12 cellular contexts compared by ENCODE assay signal in genomic region chr6:157987788-157988699, GRCh38. TPM values are rescaled to one million over a fixed set of nuclear protein-coding genes. Genes with fewer than 3 reads are reported as not detected.
DNase-seq lines count a peak whose midpoint lies in the region; ATAC-seq and TF ChIP-seq lines count a peak whose summit lies in the region.
"Had no signal": no experiment of that assay in that cellular context is flagged by ENCODE, and none has a peak within 500 bp of the region (broad histone marks: within the 10 kb centered on the region; RNA-seq: fewer than 3 reads in every experiment).

No MANE protein-coding gene starts in this region.

- H3K27me3 ChIP-seq in right cardiac atrium (ENCODE audit: control insufficient read depth, insufficient read depth) (no peaks in the 10 kb centered on the region), body of pancreas (no peaks in the 10 kb centered on the region), upper lobe of right lung (no peaks in the 10 kb centered on the region)

- no peaks in the 10 kb centered on the region for H3K27me3 Mint-ChIP-seq in natural killer cell (ENCODE audit: low read depth in 2 of 2)
- H3K27me3 Mint-ChIP-seq: activated naive CD8-positive, alpha-beta T cell had no signal

- no peaks in the 10 kb centered on the region for H3K9me3 Mint-ChIP-seq in natural killer cell

- H3K4me1 ChIP-seq in right cardiac atrium (ENCODE audit: control insufficient read depth, insufficient read depth, low read length) (peaks cover 6% of the 10 kb centered on the region), body of pancreas (peaks cover 75% of the 10 kb centered on the region), upper lobe of right lung (peaks cover 12% of the 10 kb centered on the region)

- H3K9me3 ChIP-seq in right cardiac atrium (ENCODE audit: control insufficient read depth, low read length) (no peaks in the 10 kb centered on the region), body of pancreas (no peaks in the 10 kb centered on the region), upper lobe of right lung (no peaks in the 10 kb centered on the region)

- H3K4me3 ChIP-seq in right cardiac atrium (ENCODE audit: low read length), result no peak overlapping the region
- H3K4me3 ChIP-seq in body of pancreas, result no peak overlapping the region
- H3K4me3 ChIP-seq in upper lobe of right lung, result no peak overlapping the region
- H3K4me3 ChIP-seq in coronary artery, result no peak overlapping the region

- no peak for TF ChIP-seq CTCF in body of pancreas (IDR thresholded peaks at IDR 0.05)
- no peak for TF ChIP-seq CTCF in natural killer cell (IDR thresholded peaks at IDR 0.05)
- TF ChIP-seq CTCF in upper lobe of right lung (IDR thresholded peaks at IDR 0.05), result no peak
- TF ChIP-seq CTCF in coronary artery (IDR thresholded peaks at IDR 0.05), result no peak

- TF ChIP-seq POLR2A in body of pancreas (IDR thresholded peaks at IDR 0.05), result no peak

- 90% methylated on average over 20 of the region's 20 CpGs for WGBS in right cardiac atrium
- WGBS in body of pancreas, 2 donors, result 74 to 76% methylated on average over 18 to 20 of the region's 20 CpGs

- H3K4me3 Mint-ChIP-seq in natural killer cell, result no peak overlapping the region
- H3K4me3 Mint-ChIP-seq: activated naive CD8-positive, alpha-beta T cell had no signal

- intact Hi-C loops in right cardiac atrium (cut with DNase I), result loop anchor here in 3 of 4 donors (10.0 kb wide), 2 partner anchors 57 to 77 kb away; no protein-coding TSS in a partner anchor
- intact Hi-C loops in left ventricle myocardium superior (cut with micrococcal nuclease), result loop anchor here (10.0 kb wide), 1 partner anchor 77 kb away; no protein-coding TSS in a partner anchor
- intact Hi-C loops in body of pancreas (cut with DNase I), result no loop called here
- intact Hi-C loops in natural killer cell (cut with micrococcal nuclease), result no loop called here
- intact Hi-C loops in upper lobe of right lung (cut with DNase I), result loop anchor here (10.0 kb wide), 1 partner anchor 87 kb away; no protein-coding TSS in a partner anchor

- H3K36me3 Mint-ChIP-seq in natural killer cell, result no peaks in the 10 kb centered on the region

- ATAC-seq in right cardiac atrium (peak in 1 of 2 donors; percentile 24), left ventricle myocardium superior (no peak), body of pancreas (no peak), natural killer cell (peak in 1 of 3 donors; percentile 29), upper lobe of right lung (peak; percentile 14), GM19463 (IDR thresholded peaks at IDR 0.05; ENCODE audit: unreplicated experiment) (no peak)

- H3K27ac Mint-ChIP-seq in natural killer cell, result peak overlapping the region; percentile 50 to 58

- H3K4me1 Mint-ChIP-seq in natural killer cell, result peaks cover 60% of the 10 kb centered on the region in 2 donors

- H3K36me3 ChIP-seq in body of pancreas (replicated peaks in 1 of 2; ENCODE audit: insufficient read depth in 1 of 2, low read depth in 2 of 2), result no peaks in the 10 kb centered on the region
- H3K36me3 ChIP-seq in upper lobe of right lung, result no peaks in the 10 kb centered on the region

- H3K27ac ChIP-seq in right cardiac atrium (ENCODE audit: low read length) (peak overlapping the region; percentile 15), body of pancreas (peak overlapping the region; percentile 32 to 51 (median 46)), upper lobe of right lung (no peak overlapping the region), coronary artery (no peak overlapping the region)

- DNase-seq in right cardiac atrium, result no peak
- no peak for DNase-seq in left ventricle myocardium superior
- no peak for DNase-seq in body of pancreas
- no peak for DNase-seq in natural killer cell
- DNase-seq in upper lobe of right lung, result no peak
- no peak for DNase-seq in activated CD4-positive, alpha-beta T cell treated with anti-CD3 and anti-CD28 coated beads, Interleukin-2, amount 50 U/mL, for 4 hours
- DNase-seq in coronary artery (ENCODE audit: low spot score), result no peak
- DNase-seq: activated CD4-positive, alpha-beta T cell treated with anti-CD3 and anti-CD28 coated beads, Interleukin-2, amount 50 U/mL, for 1 hour; activated T-cell treated with anti-CD3 and anti-CD28 coated beads, Interleukin-2, amount 50 U/mL, for 1 hour; GOT3 had no signal

RNA-seq across cellular contexts. Expression of gene SYNJ2, which starts 6.4 kb away (rescaled TPM):
- total RNA-seq in right cardiac atrium (10 to 100 TPM; 13.4 to 26.3 (median 20.4) TPM), left ventricle myocardium superior (14.7 TPM), body of pancreas (10 to 100 TPM; 12.2 to 14.8 TPM), natural killer cell (10 to 100 TPM; 24.4 to 47.0 (median 28.0) TPM), upper lobe of right lung (7.2 TPM)
- 9.5 TPM for polyA plus RNA-seq in right cardiac atrium

Comparison
In these comparisons a context has a peak if more than half of its experiments do, and no peak if none do; other contexts are left out.
1. H3K27ac ChIP-seq: peak in right cardiac atrium (single experiment) and body of pancreas (4 of 4); none in upper lobe of right lung (single experiment) and coronary artery (0 of 2).
2. intact Hi-C loops: an anchor here in right cardiac atrium (10.0 kb wide), left ventricle myocardium superior (10.0 kb wide) and upper lobe of right lung (10.0 kb wide); none called in body of pancreas and natural killer cell.